ENCODE assay signal across 8 cellular contexts in the genomic region with DNA sequence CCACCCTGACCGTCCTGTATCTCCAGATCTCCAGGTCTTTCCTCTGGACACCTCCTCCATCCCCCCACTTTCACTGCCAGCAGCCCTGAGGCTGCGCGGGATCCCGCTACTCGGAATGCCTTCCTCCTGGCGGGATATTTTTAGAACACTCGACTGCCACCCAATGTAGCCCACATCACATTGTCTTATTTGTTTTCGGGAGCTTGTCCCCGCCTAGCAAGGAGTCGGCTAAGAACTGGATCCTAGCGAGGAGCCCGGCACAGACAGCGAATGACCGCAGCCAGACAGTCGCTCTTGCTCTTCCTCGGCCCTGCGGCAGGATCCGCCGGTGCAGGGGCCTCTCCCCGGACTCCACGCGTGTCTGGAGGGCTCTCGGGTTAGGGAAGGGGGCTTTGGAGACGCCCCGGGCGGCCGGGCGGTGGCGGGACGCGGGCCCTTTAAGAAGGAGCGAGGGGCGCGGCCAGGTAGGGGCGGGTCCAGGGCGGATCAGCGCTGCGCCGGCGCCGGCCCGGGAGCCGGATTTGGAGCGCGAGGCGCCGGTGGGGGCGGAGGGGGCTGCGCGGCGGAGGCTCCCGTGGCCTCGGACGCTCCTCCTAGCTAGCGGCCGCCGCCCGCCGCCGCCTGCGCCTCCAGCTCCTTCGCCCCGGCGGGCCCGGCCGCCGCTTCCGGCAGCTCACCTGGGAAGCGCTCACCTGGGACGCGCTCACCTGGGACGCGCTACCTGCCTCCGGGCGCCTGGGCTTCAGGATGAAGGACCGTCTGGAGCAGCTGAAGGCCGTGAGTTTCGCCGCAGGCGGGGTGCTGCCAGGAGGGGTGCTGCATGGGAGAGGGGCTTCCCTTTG. TPM values are rescaled to one million over a fixed set of nuclear protein-coding genes. Genes with fewer than 3 reads are reported as not detected.
DNase-seq lines count a peak whose midpoint lies in the region; ATAC-seq, FAIRE-seq and TF ChIP-seq lines count a peak whose summit lies in the region.

STX3 (plus strand) TSS at position 518 of the 842 bp plus-strand sequence; CDS start at position 748, 230 bp downstream.

- dilution Hi-C loops in endothelial cell of umbilical vein (cut with MboI; ENCODE audit: extremely low pct_ligation_motif_present, low sequenced_read_pairs), result no loop called here

- H4K20me1 ChIP-seq in endothelial cell of umbilical vein (replicated peaks; ENCODE audit: control insufficient read depth, extremely low read depth, insufficient read depth, low read length), result no peaks in the 10 kb centered on the region

- intact Hi-C loops in endothelial cell of umbilical vein (cut with micrococcal nuclease), result loop anchor here (1.0 to 5.0 kb wide), 9 partner anchors 32 to 411 kb away; partner anchors contain the start of genes MRPL16 and PATL1

- peak; percentile 77 for FAIRE-seq in endothelial cell of umbilical vein (lab: Jason Lieb, UNC)

- no peak for TF ChIP-seq CTCF in endothelial cell of umbilical vein (IDR thresholded peaks at IDR 0.05; ENCODE audit: extremely low read depth in 1 of 2, insufficient read depth in 1 of 2, low read depth in 1 of 2, low read length in 2 of 2)

- peak within 1 kb of the TSS; percentile 91 for H2AFZ ChIP-seq in endothelial cell of umbilical vein (ENCODE audit: low read depth, low read length)

- POLR2A ChIA-PET in endothelial cell of umbilical vein (lab: Charles Lee), result interaction anchor here (0.8 to 2.7 kb wide), 7 partner anchors 10 to 218 kb away, joined by 3 to 11 read pairs (median 4); partner anchors contain the start of gene PATL1

- CTCF ChIA-PET in endothelial cell of umbilical vein (lab: Charles Lee), result interaction anchor here (0.7 to 5.7 kb wide), 27 partner anchors 8 to 496 kb away, joined by 3 to 120 read pairs (median 5); partner anchors contain the start of genes MRPL16 and PATL1

- H3K9ac ChIP-seq in endothelial cell of umbilical vein (replicated peaks; ENCODE audit: extremely low read depth, insufficient read depth, low read length), result peak within 1 kb of the TSS; percentile 92

- ATAC-seq in GM19351 (IDR thresholded peaks at IDR 0.05; ENCODE audit: unreplicated experiment), result peak; percentile 74
- ATAC-seq in HG03520 (IDR thresholded peaks at IDR 0.05; ENCODE audit: unreplicated experiment), result peak; percentile 68

- H3K9me1 ChIP-seq in endothelial cell of umbilical vein (replicated peaks; ENCODE audit: control insufficient read depth, extremely low read depth, insufficient read depth, low read length), result no peaks in the 10 kb centered on the region

- DNase-seq in AML-193 (lab: John Stamatoyannopoulos, UW) (peak; percentile 30 to 36), NOMO-1 treated with DMSO at 0.1 percent for 48 hours (lab: John Stamatoyannopoulos, UW; ENCODE audit: unreplicated experiment) (peak; percentile 57), activated T-cell treated with anti-CD3 and anti-CD28 coated beads for 24 hours (ENCODE audit: low read depth) (peak; percentile 59), endothelial cell of umbilical vein (ENCODE audit: low read depth, low spot score) (peak; percentile 83), midbrain (lab: John Stamatoyannopoulos, UW) (peak; percentile 39)
- DNase-seq in stimulated activated CD8-positive, alpha-beta memory T cell treated with anti-CD3 and anti-CD28 coated beads, Interleukin-15, amount 100 ng/mL, for 48 hours (ENCODE audit: low read depth in 2 of 2), result peak; percentile 55 to 56

- H3K27ac ChIP-seq in endothelial cell of umbilical vein (ENCODE audit: insufficient read depth, low read depth, low read length), result peak within 1 kb of the TSS; percentile 72

- peaks cover 0 to 4% of the 10 kb centered on the region in 2 experiments for H3K36me3 ChIP-seq in endothelial cell of umbilical vein (ENCODE audit: control insufficient read depth in 2 of 2, extremely low read depth in 1 of 2, insufficient read depth in 2 of 2, low read length in 2 of 2)

- peaks cover 21% of the 10 kb centered on the region for H3K4me1 ChIP-seq in endothelial cell of umbilical vein (ENCODE audit: control insufficient read depth, extremely low read depth, insufficient read depth, low read length)

- H3K4me2 ChIP-seq in endothelial cell of umbilical vein (ENCODE audit: insufficient read depth, low read length), result peak within 1 kb of the TSS; percentile 94

- no peaks in the 10 kb centered on the region for H3K27me3 ChIP-seq in endothelial cell of umbilical vein (ENCODE audit: control insufficient read depth in 2 of 2, insufficient read depth in 2 of 2, low read length in 2 of 2)

- TF ChIP-seq POLR2A in endothelial cell of umbilical vein (IDR thresholded peaks at IDR 0.05; ENCODE audit: low read depth, low read length), result no peak

- no TSS peak for BruUV-seq in endothelial cell of umbilical vein (replicated peaks; lab: Mats Ljungman, UMichigan)

- peaks cover 24% of the 10 kb centered on the region for H3K79me2 ChIP-seq in endothelial cell of umbilical vein (ENCODE audit: control insufficient read depth, insufficient read depth, low read length)

- H3K4me3 ChIP-seq in endothelial cell of umbilical vein (replicated peaks in 1 of 3; ENCODE audit: insufficient read depth in 1 of 3, low read depth in 1 of 3, low read length in 3 of 3), result peak within 1 kb of the TSS; percentile 65 to 87 (median 83)

- H3K9me3 ChIP-seq in endothelial cell of umbilical vein (replicated peaks; ENCODE audit: control insufficient read depth, insufficient read depth, low read length), result no peaks in the 10 kb centered on the region

TF ChIP-seq in endothelial cell of umbilical vein, 7 proteins besides CTCF, POLR2A, EP300 and RAD21:
- TF ChIP-seq, protein P1, sequence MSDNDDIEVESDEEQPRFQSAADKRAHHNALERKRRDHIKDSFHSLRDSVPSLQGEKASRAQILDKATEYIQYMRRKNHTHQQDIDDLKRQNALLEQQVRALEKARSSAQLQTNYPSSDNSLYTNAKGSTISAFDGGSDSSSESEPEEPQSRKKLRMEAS (IDR thresholded peaks at IDR 0.05; ENCODE audit: insufficient read depth, insufficient read length), result no peak
- peak; percentile 74 for TF ChIP-seq POLR2AphosphoS5 (IDR thresholded peaks at IDR 0.05; ENCODE audit: insufficient read depth, low read depth, low read length)
- peak; percentile 22 for TF ChIP-seq GATA2 (IDR thresholded peaks at IDR 0.05; ENCODE audit: insufficient read depth, insufficient read length, low read depth, low read length)
- TF ChIP-seq MYC (IDR thresholded peaks at IDR 0.05; ENCODE audit: low read depth, low read length), result no peak
- no peak for TF ChIP-seq FOS (IDR thresholded peaks at IDR 0.05; ENCODE audit: borderline replicate concordance, insufficient read depth, low read length)
- no peak for TF ChIP-seq EZH2 (IDR thresholded peaks at IDR 0.05; ENCODE audit: borderline replicate concordance, low read depth, low read length, severe bottlenecking)
- TF ChIP-seq JUN (IDR thresholded peaks at IDR 0.05; ENCODE audit: borderline replicate concordance, insufficient read depth, insufficient read length, low read depth), result no peak

RNA-seq across cellular contexts. Expression of gene STX3, which starts in this region (rescaled TPM):
- total RNA-seq in endothelial cell of umbilical vein, result 45.5 and 49.7 TPM in 2 replicates
- polyA plus RNA-seq in endothelial cell of umbilical vein, result 38.0 and 40.3 TPM in 2 replicates
- polyA plus RNA-seq in endothelial cell of umbilical vein (2011; cell fraction: cytosol; rRNA removed), result 32.2 and 36.7 TPM in 2 replicates
- 81.8 and 95.7 TPM in 2 replicates for polyA plus RNA-seq in endothelial cell of umbilical vein (2011; cell fraction: nucleus; rRNA removed)
- polyA plus RNA-seq in endothelial cell of umbilical vein (2012), result 37.6 and 39.0 TPM in 2 replicates
- 63.3 and 77.9 TPM in 2 replicates for polyA minus RNA-seq in endothelial cell of umbilical vein
- 18.4 TPM for polyA minus RNA-seq in endothelial cell of umbilical vein (2011; cell fraction: cytosol; rRNA and poly(A)+ RNA removed)
- 81.2 and 94.1 TPM in 2 replicates for polyA minus RNA-seq in endothelial cell of umbilical vein (2011; cell fraction: nucleus; rRNA and poly(A)+ RNA removed)

Comparison
In these comparisons a context has a peak if more than half of its experiments do, and no peak if none do; other contexts are left out.
1. Peak in every context shown above with its lines: DNase-seq, ATAC-seq, H3K4me3 ChIP-seq and H3K27ac ChIP-seq.
2. DNase-seq: peak in every context shown above with its lines; median percentile 83 in endothelial cell of umbilical vein; 59 in activated T-cell treated with anti-CD3 and anti-CD28 coated beads for 24 hours; 57 in NOMO-1 treated with DMSO at 0.1 percent for 48 hours; 56 in stimulated activated CD8-positive, alpha-beta memory T cell treated with anti-CD3 and anti-CD28 coated beads, Interleukin-15, amount 100 ng/mL, for 48 hours; 39 in midbrain; 33 in AML-193.